In the genomic region with DNA sequence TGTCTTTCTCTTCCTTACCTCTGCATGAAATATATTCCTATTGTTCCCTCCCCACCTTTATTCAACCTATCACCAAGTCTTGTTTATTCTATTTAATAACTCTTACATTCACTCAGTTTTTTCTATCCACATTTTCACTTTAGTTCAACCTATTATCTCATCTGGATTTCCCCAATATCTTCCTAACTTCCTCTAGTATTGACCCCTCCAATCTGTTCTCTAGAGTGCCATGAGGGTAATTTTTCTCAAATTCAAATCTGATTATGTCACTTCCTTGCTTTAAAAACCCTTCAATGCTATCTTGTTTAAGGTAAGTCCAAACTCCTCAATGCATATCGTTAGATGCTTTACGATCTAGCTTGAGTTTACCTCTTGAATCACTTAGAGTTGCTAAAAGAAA, we compare ENCODE assay signal across 23 cellular contexts.
DNase-seq lines count a peak whose midpoint lies in the region; ATAC-seq, FAIRE-seq and TF ChIP-seq lines count a peak whose summit lies in the region.
"Had no signal": no experiment of that assay in that cellular context is flagged by ENCODE, and none has a peak within 500 bp of the region (broad histone marks: within the 10 kb centered on the region; RNA-seq: fewer than 3 reads in every experiment).

No MANE protein-coding gene starts in this region.

- H3K9me3 ChIP-seq in OCI-LY3 (ENCODE audit: insufficient read depth, low read length) = no peaks in the 10 kb centered on the region
- H3K9me3 ChIP-seq in small intestine (ENCODE audit: control insufficient read depth, low read depth) = no peaks in the 10 kb centered on the region
- H3K9me3 ChIP-seq: BLaER1 had no signal

- no peak overlapping the region for H2AFZ ChIP-seq in ACC112 (ENCODE audit: low read length, unreplicated experiment)
- 0 out of 2 replicates have a peak overlapping the region, but pooled peaks have one; percentile 33 for H2AFZ ChIP-seq in KMS-11 (ENCODE audit: low read depth)
- H2AFZ ChIP-seq in OCI-LY3 (ENCODE audit: low read depth, low read length) = 0 out of 2 replicates have a peak overlapping the region, but pooled peaks have one; percentile 27

- H3K27ac ChIP-seq in ACC112 (ENCODE audit: low read depth, low read length) = no peak overlapping the region
- H3K27ac ChIP-seq in KMS-11 = no peak overlapping the region
- no peak overlapping the region for H3K27ac ChIP-seq in OCI-LY3 (ENCODE audit: low read length)
- no peak overlapping the region for H3K27ac ChIP-seq in small intestine (ENCODE audit: low read depth in 1 of 2, low read length in 1 of 2)
- H3K27ac ChIP-seq: BLaER1, C4-2B had no signal

- no peak for FAIRE-seq in small intestine (lab: Jason Lieb, UNC)
- FAIRE-seq: D721Med, GM12891, GM18507, GM19239 had no signal

- H3K9ac ChIP-seq in KMS-11 (no peak overlapping the region), OCI-LY3 (ENCODE audit: low read length) (no peak overlapping the region)
- H3K9ac ChIP-seq: BLaER1 had no signal

- WGBS in small intestine, 3 donors = 40 to 59% (median 48%) methylated on average over 2 of the region's 2 CpGs

- ATAC-seq in GM18519 (IDR thresholded peaks at IDR 0.05; ENCODE audit: low FRiP score, unreplicated experiment) = peak; percentile 39
- ATAC-seq in HG03520 (IDR thresholded peaks at IDR 0.05; ENCODE audit: unreplicated experiment) = no peak
- no peak for ATAC-seq in GM21360 (IDR thresholded peaks at IDR 0.05; ENCODE audit: unreplicated experiment)
- ATAC-seq: GM23338, HCT116 had no signal

- H3K27me3 ChIP-seq in ACC112 (ENCODE audit: insufficient read depth, low read length) = no peaks in the 10 kb centered on the region
- no peaks in the 10 kb centered on the region for H3K27me3 ChIP-seq in KMS-11 (ENCODE audit: insufficient read depth, low read depth)
- 0 out of 2 replicates have a peak, but pooled peaks cover 18% of the 10 kb centered on the region for H3K27me3 ChIP-seq in OCI-LY3 (ENCODE audit: low read depth, low read length)
- peaks cover 0 to 5% of the 10 kb centered on the region in 2 donors for H3K27me3 ChIP-seq in small intestine (ENCODE audit: control insufficient read depth in 2 of 2, insufficient read depth in 2 of 2, low read length in 2 of 2)
- H3K27me3 ChIP-seq: BLaER1 had no signal

- no peak for DNase-seq in activated T-cell treated with anti-CD3 and anti-CD28 coated beads, Interleukin-2, amount 50 U/mL, for 1 hour
- DNase-seq in small intestine = no peak
- DNase-seq: CD4-positive, CD25-positive, alpha-beta regulatory T cell; CD8-positive, alpha-beta memory T cell; DMS 273 treated with DMSO at 0.1 percent for 48 hours; DMS79; EL; GDM1; H9 had no signal

- TF ChIP-seq CTCF in KMS-11 (conservative IDR thresholded peaks at IDR 0.05; ENCODE audit: low read depth, low read length) = no peak
- TF ChIP-seq CTCF in OCI-LY3 (IDR thresholded peaks at IDR 0.05; ENCODE audit: low read depth, low read length) = no peak

- H3K4me1 ChIP-seq in ACC112 (ENCODE audit: control insufficient read depth, insufficient read depth, low read length, unreplicated experiment) = peaks cover 5% of the 10 kb centered on the region
- H3K4me1 ChIP-seq in KMS-11 (ENCODE audit: low read depth, poor library complexity, severe bottlenecking) = peaks cover 16% of the 10 kb centered on the region
- peaks cover 7% of the 10 kb centered on the region; the same call in 1 of the 2 replicates for H3K4me1 ChIP-seq in OCI-LY3 (ENCODE audit: low read length)
- no peaks in the 10 kb centered on the region for H3K4me1 ChIP-seq in small intestine (ENCODE audit: control insufficient read depth in 2 of 2, insufficient read depth in 1 of 2, low read depth in 1 of 2, low read length in 1 of 2)
- H3K4me1 ChIP-seq: BLaER1 had no signal

- no peaks in the 10 kb centered on the region for H4K20me1 ChIP-seq in KMS-11 (ENCODE audit: insufficient read depth)
- no peaks in the 10 kb centered on the region for H4K20me1 ChIP-seq in OCI-LY3 (ENCODE audit: insufficient read depth, low read length)
- H4K20me1 ChIP-seq: BLaER1 had no signal

- H3K79me2 ChIP-seq in ACC112 (ENCODE audit: control insufficient read depth, insufficient read depth, low read length, unreplicated experiment) (no peaks in the 10 kb centered on the region), KMS-11 (ENCODE audit: insufficient read depth, low read depth) (no peaks in the 10 kb centered on the region), OCI-LY3 (ENCODE audit: low read length) (no peaks in the 10 kb centered on the region)

- H3K36me3 ChIP-seq in ACC112 (ENCODE audit: insufficient read depth, low read length) = no peaks in the 10 kb centered on the region
- no peaks in the 10 kb centered on the region; the same call in 1 of the 2 replicates for H3K36me3 ChIP-seq in KMS-11 (ENCODE audit: insufficient read depth)
- H3K36me3 ChIP-seq in OCI-LY3 (replicated peaks; ENCODE audit: low read depth, low read length) = no peaks in the 10 kb centered on the region
- H3K36me3 ChIP-seq in small intestine (ENCODE audit: control insufficient read depth in 2 of 2, insufficient read depth in 2 of 2, low read length in 2 of 2) = no peaks in the 10 kb centered on the region
- H3K36me3 ChIP-seq: BLaER1 had no signal

- peak overlapping the region; percentile 30 for H3K4me2 ChIP-seq in KMS-11
- H3K4me2 ChIP-seq in OCI-LY3 (ENCODE audit: low read length) = no peak overlapping the region
- H3K4me2 ChIP-seq: BLaER1, GM23338 had no signal

- H3K4me3 ChIP-seq in ACC112 (ENCODE audit: low read depth, low read length) = peak overlapping the region; percentile 60
- no peak overlapping the region for H3K4me3 ChIP-seq in KMS-11 (IDR thresholded peaks at IDR 0.05; ENCODE audit: insufficient read depth, low read depth, low read length)
- no peak overlapping the region for H3K4me3 ChIP-seq in OCI-LY3 (ENCODE audit: low read length)
- no peak overlapping the region for H3K4me3 ChIP-seq in small intestine (ENCODE audit: low read depth in 1 of 2, low read length in 2 of 2)
- H3K4me3 ChIP-seq: BLaER1, GM23338 had no signal
